In genomic region chr19:57477191-57478008, GRCh38 we compare ENCODE assay signal across 8 cellular contexts. TPM values are rescaled to one million over a fixed set of nuclear protein-coding genes. Genes with fewer than 3 reads are reported as not detected.
A peak's percentile ranks its signal among the peaks of the same experiment; 100 is the strongest.
DNase-seq lines count a peak whose midpoint lies in the region; ATAC-seq, FAIRE-seq and TF ChIP-seq lines count a peak whose summit lies in the region.

TSS of gene ZNF772 (minus strand) at chr19:57477566. CDS start at chr19:57477309, 257 bp downstream.

- peak; percentile 90 for FAIRE-seq in kidney (lab: Jason Lieb, UNC)

- DNase-seq in AG04449 (ENCODE audit: low read depth, low spot score) (peak; percentile 47), NCI-H2196 (lab: John Stamatoyannopoulos, UW; ENCODE audit: unreplicated experiment) (peak; percentile 94), cerebellum (ENCODE audit: low spot score) (peak; percentile 96), kidney (peak; percentile 93)
- DNase-seq in activated CD4-positive, CD25-positive, alpha-beta regulatory T cell treated with anti-CD3 and anti-CD28 coated beads, Interleukin-2, amount 50 U/mL, for 72 hours, result peak; percentile 76
- peak; percentile 70 to 76 for DNase-seq in stimulated activated CD4-positive, alpha-beta T cell treated with anti-CD3 and anti-CD28 coated beads, Interleukin-15, amount 100 ng/mL, for 1 hour (ENCODE audit: low read depth in 1 of 2, low spot score in 1 of 2)

- TF ChIP-seq CTCF in AG04449 (IDR thresholded peaks at IDR 0.05; ENCODE audit: insufficient read depth, low read length, missing control alignments) (peak; percentile 49), kidney (IDR thresholded peaks at IDR 0.05; ENCODE audit: borderline replicate concordance, extremely low read depth, insufficient read depth) (peak; percentile 42)

- POLR2A ChIA-PET in AG04449 (lab: Yijun Ruan, JAX), result no interaction called here

- CTCF ChIA-PET in AG04449 (lab: Yijun Ruan, JAX), result interaction anchor here (1.1 to 1.3 kb wide), 2 partner anchors 22 to 38 kb away, joined by 3 read pairs; no protein-coding TSS in a partner anchor

- peak within 1 kb of the TSS; percentile 42 to 56 for H3K27ac ChIP-seq in kidney (ENCODE audit: low read depth in 2 of 2, low read length in 2 of 2)

- peak; percentile 73 for ATAC-seq in GM18861 (IDR thresholded peaks at IDR 0.05; ENCODE audit: unreplicated experiment)
- ATAC-seq in HG03097 (IDR thresholded peaks at IDR 0.05; ENCODE audit: low FRiP score, unreplicated experiment), result peak; percentile 94

- H3K4me1 ChIP-seq in kidney (ENCODE audit: control insufficient read depth in 1 of 2, insufficient read depth in 1 of 2, low read depth in 1 of 2, low read length in 2 of 2), result peaks cover 0 to 2% of the 10 kb centered on the region in 2 donors

- H3K9ac ChIP-seq in kidney (ENCODE audit: low read length in 2 of 2), result peak within 1 kb of the TSS; percentile 34 to 75

- peaks cover 27 to 41% of the 10 kb centered on the region in 2 donors for H3K36me3 ChIP-seq in kidney (ENCODE audit: control insufficient read depth in 1 of 2, insufficient read depth in 2 of 2, low read length in 2 of 2)

- peaks cover 33 to 54% of the 10 kb centered on the region in 2 donors for H3K9me3 ChIP-seq in kidney (ENCODE audit: control insufficient read depth in 1 of 2, low read length in 2 of 2)

- H3K4me3 ChIP-seq in AG04449 (ENCODE audit: low read depth, low read length) (peak within 1 kb of the TSS; percentile 98), kidney (ENCODE audit: low read length in 2 of 2) (peak within 1 kb of the TSS; percentile 93 to 98)

- intact Hi-C loops in kidney (cut with DNase I), result no loop called here

RNA-seq across cellular contexts. Expression of gene ZNF772, which starts in this region (rescaled TPM):
- total RNA-seq in cerebellum (61.8 TPM), kidney (20.0 TPM)
- 3.1 TPM for polyA plus RNA-seq in kidney (ENCODE audit: insufficient read depth, low read depth, low replicate concordance)

Comparison
In these comparisons a context has a peak if more than half of its experiments do, and no peak if none do; other contexts are left out.
1. Peak in every context shown above with its lines: DNase-seq, ATAC-seq, H3K4me3 ChIP-seq and H3K27ac ChIP-seq.